In the genomic region with DNA sequence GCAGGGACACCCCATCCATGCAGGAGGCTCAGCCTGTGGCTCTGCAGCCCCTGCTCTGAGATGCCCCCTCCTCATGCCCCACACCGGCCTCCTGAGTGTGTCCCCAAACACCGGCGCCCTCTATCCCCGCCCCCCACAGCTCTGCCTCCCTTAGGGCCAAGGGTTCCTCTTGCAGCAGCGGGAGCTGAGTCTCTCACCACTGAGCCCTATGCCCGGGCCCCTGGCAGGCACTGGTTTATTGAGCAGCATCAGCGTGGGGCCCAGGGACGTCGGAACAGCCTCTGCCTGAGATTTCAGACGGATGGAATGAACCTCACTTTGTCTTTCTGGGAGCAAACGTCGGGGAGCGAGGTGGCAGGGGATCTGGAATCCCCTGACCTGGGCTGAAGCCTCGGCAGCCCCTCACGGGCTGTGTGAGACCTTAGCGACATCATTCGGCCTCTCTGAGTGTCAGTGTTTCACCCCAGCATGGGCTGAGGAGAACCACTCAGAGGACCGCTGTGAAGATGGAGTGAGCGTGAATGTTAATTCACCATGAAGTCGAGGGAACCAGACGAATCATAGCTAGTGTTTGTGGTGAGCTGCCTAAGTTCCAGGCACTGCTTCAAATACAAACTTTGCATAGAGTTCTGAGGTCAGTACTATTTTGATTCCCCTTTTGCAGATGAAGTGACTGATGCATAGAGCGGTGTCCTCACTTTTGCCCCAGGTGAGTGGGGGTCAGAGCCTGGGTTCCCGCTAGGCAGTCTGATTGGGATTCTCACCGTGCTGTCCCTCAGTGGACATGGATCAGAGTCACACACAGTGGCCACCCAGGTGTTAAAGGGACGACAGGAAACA, we compare ENCODE assay signal across 13 cellular contexts. TPM values are rescaled to one million over a fixed set of nuclear protein-coding genes. Genes with fewer than 3 reads are reported as not detected.
DNase-seq lines count a peak whose midpoint lies in the region; ATAC-seq, FAIRE-seq and TF ChIP-seq lines count a peak whose summit lies in the region.
"Had no signal": no experiment of that assay in that cellular context is flagged by ENCODE, and none has a peak within 500 bp of the region (broad histone marks: within the 10 kb centered on the region; RNA-seq: fewer than 3 reads in every experiment).

No MANE protein-coding gene starts in this region.

- DNase-seq in GM12892 (ENCODE audit: insufficient read length): no peak
- no peak for DNase-seq in H1 (ENCODE audit: low read depth in 1 of 2, low spot score in 2 of 2)
- no peak for DNase-seq in small intestine
- DNase-seq in stimulated activated CD4-positive, alpha-beta T cell treated with anti-CD3 and anti-CD28 coated beads, Interleukin-15, amount 100 ng/mL, for 24 hours: no peak
- no peak for DNase-seq in NCI-H446 treated with DMSO at 0.1 percent for 48 hours (lab: John Stamatoyannopoulos, UW)
- no peak for DNase-seq in stimulated activated CD8-positive, alpha-beta memory T cell treated with anti-CD3 and anti-CD28 coated beads, Interleukin-4, amount 100 ng/mL, for 48 hours
- DNase-seq: effector CD8-positive, alpha-beta T cell; NCI-H526 treated with DMSO at 0.1 percent for 48 hours; right lobe of liver; testis had no signal

- H3K27me3 ChIP-seq in H1 (replicated peaks in 1 of 4; ENCODE audit: control insufficient read depth in 3 of 4, extremely low read depth in 1 of 4, insufficient read depth in 3 of 4, low read length in 3 of 4): peaks cover 2 to 18% (median 13%) of the 10 kb centered on the region in 4 experiments
- H3K27me3 ChIP-seq in small intestine (ENCODE audit: control insufficient read depth in 2 of 2, insufficient read depth in 2 of 2, low read length in 2 of 2): peaks cover 2 to 4% of the 10 kb centered on the region in 2 donors
- H3K27me3 ChIP-seq: right lobe of liver, testis had no signal

- no peak overlapping the region for H2AFZ ChIP-seq in H1 (ENCODE audit: low read length)

- H3K23ac ChIP-seq in H1 (ENCODE audit: insufficient read length): no peak overlapping the region

- no peak overlapping the region for H4K5ac ChIP-seq in H1 (ENCODE audit: insufficient read length, low read depth, low read length)

- no peak overlapping the region for H3K27ac ChIP-seq in H1 (ENCODE audit: low read depth, low read length)
- peak overlapping the region in 1 of 2 donors; percentile 84 for H3K27ac ChIP-seq in small intestine (ENCODE audit: low read depth in 1 of 2, low read length in 1 of 2)
- H3K27ac ChIP-seq: HL-60, right lobe of liver, testis had no signal

- H3K4me2 ChIP-seq in H1 (ENCODE audit: insufficient read depth in 1 of 2, low read depth in 2 of 2, low read length in 2 of 2): no peak overlapping the region

- no peaks in the 10 kb centered on the region for H3K79me2 ChIP-seq in H1 (ENCODE audit: control insufficient read depth in 1 of 2, insufficient read depth in 2 of 2, low read length in 2 of 2)

- peak overlapping the region; percentile 31; the same call in 1 of the 2 replicates for H4K8ac ChIP-seq in H1 (ENCODE audit: extremely low read depth, insufficient read depth, low read length)

- 0 out of 2 replicates have a peak overlapping the region, but pooled peaks have one; percentile 28 for H2BK5ac ChIP-seq in H1 (ENCODE audit: low read depth, low read length)

- H2BK15ac ChIP-seq in H1 (ENCODE audit: low read length): 0 out of 2 replicates have a peak overlapping the region, but pooled peaks have one; percentile 19

- H3K23me2 ChIP-seq in H1 (ENCODE audit: low read depth, low read length): no peaks in the 10 kb centered on the region; the same call in 1 of the 2 replicates

- no peak for TF ChIP-seq RAD21 in H1 (IDR thresholded peaks at IDR 0.05 in 1 of 2, conservative IDR thresholded peaks at IDR 0.05 in 1 of 2; ENCODE audit: low read depth in 2 of 2, low read length in 2 of 2)

- no peaks in the 10 kb centered on the region for H3K79me1 ChIP-seq in H1 (ENCODE audit: low read depth, low read length)

- peak; percentile 60 for TF ChIP-seq POLR2A in GM12892 (IDR thresholded peaks at IDR 0.05; ENCODE audit: low read depth, low read length)
- no peak for TF ChIP-seq POLR2A in H1 (IDR thresholded peaks at IDR 0.05; ENCODE audit: control extremely low read depth in 1 of 2, low read depth in 2 of 2, low read length in 2 of 2)

- H3K36me3 ChIP-seq in H1 (ENCODE audit: control insufficient read depth in 2 of 4, insufficient read depth in 4 of 4, low read length in 3 of 4): no peaks in the 10 kb centered on the region
- no peaks in the 10 kb centered on the region for H3K36me3 ChIP-seq in small intestine (ENCODE audit: control insufficient read depth in 2 of 2, insufficient read depth in 2 of 2, low read length in 2 of 2)
- H3K36me3 ChIP-seq: right lobe of liver had no signal

- H3K14ac ChIP-seq in H1 (ENCODE audit: insufficient read length): no peak overlapping the region

- H3K4me3 ChIP-seq in H1 (ENCODE audit: extremely low read depth in 1 of 4, insufficient read depth in 2 of 4, low read depth in 3 of 4, low read length in 4 of 4) (no peak overlapping the region), small intestine (ENCODE audit: low read depth in 1 of 2, low read length in 2 of 2) (no peak overlapping the region)
- H3K4me3 ChIP-seq: right lobe of liver, testis had no signal

- H4K20me1 ChIP-seq in H1 (replicated peaks in 1 of 2; ENCODE audit: control insufficient read depth in 1 of 2, insufficient read depth in 2 of 2, low read length in 2 of 2): peaks cover 0 to 3% of the 10 kb centered on the region in 2 experiments

- H3K56ac ChIP-seq in H1 (replicated peaks; ENCODE audit: insufficient read length, low read depth, low read length): no peak overlapping the region

- WGBS in H1 (ENCODE audit: extremely low coverage in 1 of 2, insufficient coverage in 1 of 2, insufficient read length in 1 of 2, insufficient replicate concordance in 2 of 2, low coverage in 1 of 2, low lambda C conversion rate in 2 of 2, missing lambda C conversion rate in 1 of 2), 2 experiments: 78% methylated on average over 25 of the region's 25 CpGs; no CpG with 5 or more reads in 1 of the 2 experiments
- 62 to 70% (median 67%) methylated on average over 25 of the region's 25 CpGs for WGBS in small intestine, 3 donors

- H3K9me3 ChIP-seq in H1 (ENCODE audit: insufficient read depth in 2 of 2, low read depth in 1 of 2, low read length in 1 of 2): no peaks in the 10 kb centered on the region
- H3K9me3 ChIP-seq in small intestine (ENCODE audit: control insufficient read depth, low read depth): no peaks in the 10 kb centered on the region
- H3K9me3 ChIP-seq: right lobe of liver, testis had no signal

- H3K4me1 ChIP-seq in H1 (replicated peaks in 1 of 4; ENCODE audit: control insufficient read depth in 3 of 4, insufficient read depth in 4 of 4, low read length in 3 of 4) (peaks cover 0 to 17% (median 16%) of the 10 kb centered on the region in 4 experiments; a peak in 6 of 7 replicates), small intestine (ENCODE audit: control insufficient read depth in 2 of 2, insufficient read depth in 1 of 2, low read depth in 1 of 2, low read length in 1 of 2) (no peaks in the 10 kb centered on the region)
- H3K4me1 ChIP-seq: testis had no signal

- ATAC-seq in GM21381 (IDR thresholded peaks at IDR 0.05; ENCODE audit: unreplicated experiment) (peak; percentile 40), HG03196 (IDR thresholded peaks at IDR 0.05; ENCODE audit: unreplicated experiment) (peak; percentile 37)
- ATAC-seq: right lobe of liver had no signal

- H3K9ac ChIP-seq in H1 (replicated peaks in 1 of 4; ENCODE audit: extremely low read depth in 1 of 4, low read depth in 3 of 4, low read length in 3 of 4): no peak overlapping the region

- TF ChIP-seq EP300 in H1 (IDR thresholded peaks at IDR 0.05; ENCODE audit: borderline replicate concordance in 1 of 2, low read depth in 2 of 2, low read length in 2 of 2): no peak

- H2BK20ac ChIP-seq in H1 (ENCODE audit: low read length): no peak overlapping the region

- H3K4ac ChIP-seq in H1 (replicated peaks; ENCODE audit: insufficient read length, low read depth, low read length): no peak overlapping the region

- POLR2A ChIA-PET in H1 (lab: Charles Lee; ENCODE audit: partially characterized antibody): no interaction called here

- H2BK120ac ChIP-seq in H1 (replicated peaks; ENCODE audit: low read depth, low read length): no peak overlapping the region

- no peak overlapping the region for H2AK5ac ChIP-seq in H1 (ENCODE audit: low read depth, low read length)

- FAIRE-seq in GM12892 (lab: Jason Lieb, UNC) (peak; percentile 98), H1 (lab: Jason Lieb, UNC) (no peak), small intestine (lab: Jason Lieb, UNC) (no peak)

- CTCF ChIA-PET in H1 (lab: Charles Lee; ENCODE audit: partially characterized antibody): interaction anchor here (0.6 to 2.0 kb wide), 5 partner anchors 13 to 63 kb away, joined by 4 to 6 read pairs (median 4); no protein-coding TSS in a partner anchor

- H3K18ac ChIP-seq in H1 (ENCODE audit: extremely low read depth, low read length): no peak overlapping the region

- no peak overlapping the region for H4K91ac ChIP-seq in H1 (replicated peaks; ENCODE audit: insufficient read length, low read length)

- no peak for TF ChIP-seq CTCF in H1 (IDR thresholded peaks at IDR 0.05; ENCODE audit: control extremely low read depth in 1 of 3, insufficient read depth in 1 of 3, low read depth in 1 of 3, low read length in 3 of 3)

- peak overlapping the region; percentile 5; the same call in 1 of the 2 replicates for H2BK12ac ChIP-seq in H1 (ENCODE audit: low read depth, low read length)

RNA-seq across cellular contexts. Expression of a gene that starts 5.3 kb away (rescaled TPM):
- 5.9 TPM for polyA plus RNA-seq in GM12892 (2012; ENCODE audit: missing spikeins)
- 6.1 and 7.3 TPM in 2 replicates for total RNA-seq in H1 (2021; fragmentation: NEBNext Ultra II Directional; extraction: Animal tissue kit (Norgen Biotek cat#: 25700))
- polyA plus RNA-seq in H1 (2011; rRNA removed): 9.3 and 13.4 TPM in 2 replicates
- 9.3 TPM for polyA plus RNA-seq in H1 (2011; cell fraction: cytosol; rRNA removed)
- polyA plus RNA-seq in H1 (2011; cell fraction: nucleus; rRNA removed): 9.9 TPM
- polyA plus RNA-seq in H1 (2012, experiment 1 of 2): 4.3 to 8.8 TPM (median 7.6 TPM) in 4 replicates
- polyA plus RNA-seq in H1 (2012, experiment 2 of 2): 7.0 TPM
- 9.0 TPM for polyA plus RNA-seq in H1 (2013, experiment 1 of 2)
- 8.4 TPM for polyA plus RNA-seq in H1 (2013, experiment 2 of 2)
- polyA minus RNA-seq in H1 (2011; rRNA and poly(A)+ RNA removed): 0.44 and 0.85 TPM in 2 replicates
- polyA minus RNA-seq in H1 (2011; cell fraction: cytosol; rRNA and poly(A)+ RNA removed): 2.2 TPM
- 1.1 TPM for polyA minus RNA-seq in H1 (2011; cell fraction: nucleus; rRNA and poly(A)+ RNA removed)
- 1 to 10 TPM in 2 of 3 donors, not detected in 1; 1.2 to 4.9 TPM for polyA plus RNA-seq in small intestine

RNA-seq across cellular contexts. Expression of a gene that starts 43.2 kb away (rescaled TPM):
- polyA plus RNA-seq in GM12892 (2012; ENCODE audit: missing spikeins): 14.5 TPM
- 47.9 and 52.2 TPM in 2 replicates for total RNA-seq in H1 (2021; fragmentation: NEBNext Ultra II Directional; extraction: Animal tissue kit (Norgen Biotek cat#: 25700))
- polyA plus RNA-seq in H1 (2011; rRNA removed) (64.0 and 69.7 TPM in 2 replicates), small intestine (10 to 100 TPM; 16.2 to 21.2 (median 19.2) TPM)
- polyA plus RNA-seq in H1 (2011; cell fraction: cytosol; rRNA removed): 60.0 TPM
- polyA plus RNA-seq in H1 (2011; cell fraction: nucleus; rRNA removed): 79.9 TPM
- polyA plus RNA-seq in H1 (2012, experiment 1 of 2): 29.4 to 44.5 TPM (median 41.7 TPM) in 4 replicates
- polyA plus RNA-seq in H1 (2012, experiment 2 of 2): 39.1 TPM
- polyA plus RNA-seq in H1 (2013, experiment 1 of 2): 33.5 TPM
- 31.9 TPM for polyA plus RNA-seq in H1 (2013, experiment 2 of 2)
- polyA minus RNA-seq in H1 (2011; rRNA and poly(A)+ RNA removed): 64.3 and 73.2 TPM in 2 replicates
- 61.1 TPM for polyA minus RNA-seq in H1 (2011; cell fraction: cytosol; rRNA and poly(A)+ RNA removed)
- polyA minus RNA-seq in H1 (2011; cell fraction: nucleus; rRNA and poly(A)+ RNA removed): 38.0 TPM

RNA-seq across cellular contexts. Expression of a gene that starts 43.3 kb away (rescaled TPM):
- polyA plus RNA-seq in GM12892 (2012; ENCODE audit: missing spikeins): 895 TPM
- total RNA-seq in H1 (2021; fragmentation: NEBNext Ultra II Directional; extraction: Animal tissue kit (Norgen Biotek cat#: 25700)): 496 and 507 TPM in 2 replicates
- polyA plus RNA-seq in H1 (2011; rRNA removed) (693 and 707 TPM in 2 replicates), small intestine (1,000 to 10,000 TPM; 1,503 to 2,645 (median 2,330) TPM)
- polyA plus RNA-seq in H1 (2011; cell fraction: cytosol; rRNA removed): 932 TPM
- 683 TPM for polyA plus RNA-seq in H1 (2011; cell fraction: nucleus; rRNA removed)
- 451 to 785 TPM (median 705 TPM) in 4 replicates for polyA plus RNA-seq in H1 (2012, experiment 1 of 2)
- 672 TPM for polyA plus RNA-seq in H1 (2012, experiment 2 of 2)
- polyA plus RNA-seq in H1 (2013, experiment 1 of 2): 1,101 TPM
- polyA plus RNA-seq in H1 (2013, experiment 2 of 2): 1,112 TPM
- 205 and 258 TPM in 2 replicates for polyA minus RNA-seq in H1 (2011; rRNA and poly(A)+ RNA removed)
- 116 TPM for polyA minus RNA-seq in H1 (2011; cell fraction: cytosol; rRNA and poly(A)+ RNA removed)
- polyA minus RNA-seq in H1 (2011; cell fraction: nucleus; rRNA and poly(A)+ RNA removed): 127 TPM
